In the genomic region with DNA sequence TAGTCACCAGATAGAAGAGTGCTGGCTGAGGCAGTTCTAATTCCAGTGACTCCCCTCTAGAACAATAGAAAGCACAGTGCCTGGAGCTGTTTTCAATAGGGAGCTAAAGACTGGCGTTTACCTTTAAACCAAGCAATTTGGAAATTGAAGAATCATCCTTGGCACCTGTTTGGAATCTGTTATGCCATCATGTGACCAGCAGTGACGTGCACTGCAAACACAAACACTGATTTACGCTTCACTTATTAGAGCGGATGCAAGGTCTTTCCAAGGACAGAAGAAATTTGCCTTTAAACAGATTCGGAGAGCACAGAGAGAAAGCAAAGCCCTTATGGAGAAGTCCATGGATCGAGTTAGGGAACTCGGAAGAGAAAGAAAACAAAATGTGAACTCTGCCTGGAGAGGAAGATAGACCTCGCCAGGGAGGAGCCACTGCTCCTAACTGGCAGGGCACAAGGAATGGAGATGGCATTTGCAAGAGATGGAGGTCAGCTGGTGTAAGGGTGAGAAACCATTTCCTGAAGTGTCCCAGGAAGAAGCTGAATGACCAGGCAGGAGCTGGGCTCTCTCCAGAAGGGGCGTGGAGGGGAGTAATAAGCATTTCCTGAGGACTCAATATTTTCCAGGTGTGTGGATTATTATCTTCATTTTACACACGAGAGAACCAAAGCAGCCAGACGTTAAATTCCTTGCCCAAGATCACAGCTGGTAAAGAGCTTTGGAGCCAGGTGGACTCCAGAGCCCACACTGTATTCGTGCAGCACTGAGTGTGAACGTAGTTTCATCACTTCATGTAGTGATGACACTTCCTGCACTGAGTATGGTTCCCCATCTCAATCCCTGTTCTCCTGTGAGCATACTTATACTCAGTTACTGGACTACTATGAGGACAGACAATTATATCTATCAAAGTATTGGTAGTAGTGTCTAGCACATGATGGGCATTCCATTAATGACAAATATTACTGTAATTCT, we compare ENCODE assay signal across 19 cellular contexts.
DNase-seq lines count a peak whose midpoint lies in the region; ATAC-seq and TF ChIP-seq lines count a peak whose summit lies in the region.
"Had no signal": no experiment of that assay in that cellular context is flagged by ENCODE, and none has a peak within 500 bp of the region (broad histone marks: within the 10 kb centered on the region; RNA-seq: fewer than 3 reads in every experiment).

No MANE protein-coding gene starts in this region.

- no peaks in the 10 kb centered on the region for H3K27me3 ChIP-seq in GM23338 (ENCODE audit: insufficient read depth)
- H3K27me3 ChIP-seq: foreskin keratinocyte had no signal

- H3K4me3 Mint-ChIP-seq in CD14-positive monocyte, result peak overlapping the region in 1 of 2 donors; percentile 63
- no peak overlapping the region for H3K4me3 Mint-ChIP-seq in GM23338
- H3K4me3 Mint-ChIP-seq in activated naive CD8-positive, alpha-beta T cell treated with anti-CD3 and anti-CD28 coated beads, Interleukin-2, amount 50 U/mL, for 24 hours, result no peak overlapping the region
- peak overlapping the region in 4 of 10 donors; percentile 9 to 40 (median 18) for H3K4me3 Mint-ChIP-seq in naive thymus-derived CD8-positive, alpha-beta T cell
- H3K4me3 Mint-ChIP-seq: activated naive CD4-positive, alpha-beta T cell treated with anti-CD3 and anti-CD28 coated beads for 36 hours; central memory CD8-positive, alpha-beta T cell; IgD-negative memory B cell; stimulated activated naive B cell treated with anti-CD40 and anti-IgM and Interleukin-4, amounts not matched to agents 10 μg/mL and 1 μg/mL and 100 μg/mL, for 72 hours had no signal

- peaks cover 0 to 2% (median 0%) of the 10 kb centered on the region in 3 donors for H3K27me3 Mint-ChIP-seq in CD14-positive monocyte (ENCODE audit: low read depth in 3 of 3)
- no peaks in the 10 kb centered on the region for H3K27me3 Mint-ChIP-seq in GM23338 (ENCODE audit: insufficient read depth, low read depth, poor library complexity)
- H3K27me3 Mint-ChIP-seq in activated naive CD8-positive, alpha-beta T cell treated with anti-CD3 and anti-CD28 coated beads, Interleukin-2, amount 50 U/mL, for 24 hours, result no peaks in the 10 kb centered on the region
- no peaks in the 10 kb centered on the region for H3K27me3 Mint-ChIP-seq in naive thymus-derived CD8-positive, alpha-beta T cell
- H3K27me3 Mint-ChIP-seq: CD4-positive, CD25-positive, alpha-beta regulatory T cell; central memory CD8-positive, alpha-beta T cell; stimulated activated naive B cell treated with anti-CD40 and anti-IgM and Interleukin-4, amounts not matched to agents 10 μg/mL and 1 μg/mL and 100 μg/mL, for 72 hours had no signal

- H3F3A ChIP-seq in GM23338 (replicated peaks; ENCODE audit: low read depth), result no peaks in the 10 kb centered on the region

- no peak overlapping the region for H3K4me3 ChIP-seq in GM23338
- H3K4me3 ChIP-seq: skin epidermis had no signal

- H2AFZ ChIP-seq in GM23338, result peak overlapping the region; percentile 59

- H3K9me3 Mint-ChIP-seq in CD14-positive monocyte (no peaks in the 10 kb centered on the region), GM23338 (no peaks in the 10 kb centered on the region)
- H3K9me3 Mint-ChIP-seq in activated naive CD8-positive, alpha-beta T cell treated with anti-CD3 and anti-CD28 coated beads, Interleukin-2, amount 50 U/mL, for 24 hours, result no peaks in the 10 kb centered on the region
- no peaks in the 10 kb centered on the region for H3K9me3 Mint-ChIP-seq in naive thymus-derived CD8-positive, alpha-beta T cell
- H3K9me3 Mint-ChIP-seq: activated naive CD4-positive, alpha-beta T cell treated with anti-CD3 and anti-CD28 coated beads for 36 hours; CD4-positive, CD25-positive, alpha-beta regulatory T cell; central memory CD8-positive, alpha-beta T cell; IgD-negative memory B cell; stimulated activated naive B cell treated with anti-CD40 and anti-IgM and Interleukin-4, amounts not matched to agents 10 μg/mL and 1 μg/mL and 100 μg/mL, for 72 hours had no signal

- H3K36me3 Mint-ChIP-seq in CD14-positive monocyte, result no peaks in the 10 kb centered on the region
- H3K36me3 Mint-ChIP-seq in GM23338 (ENCODE audit: low read depth), result no peaks in the 10 kb centered on the region
- no peaks in the 10 kb centered on the region for H3K36me3 Mint-ChIP-seq in activated naive CD8-positive, alpha-beta T cell treated with anti-CD3 and anti-CD28 coated beads, Interleukin-2, amount 50 U/mL, for 24 hours (ENCODE audit: low read depth)
- peaks cover 0 to 2% (median 0%) of the 10 kb centered on the region in 3 donors for H3K36me3 Mint-ChIP-seq in naive thymus-derived CD8-positive, alpha-beta T cell

- H3K4me2 ChIP-seq in GM23338, result no peak overlapping the region

- DNase-seq in CD14-positive monocyte (ENCODE audit: low spot score) (peak; percentile 55), GM23338 (ENCODE audit: low spot score) (no peak), NCI-H774 (lab: John Stamatoyannopoulos, UW) (no peak)
- DNase-seq in activated naive CD8-positive, alpha-beta T cell treated with anti-CD3 and anti-CD28 coated beads, Interleukin-2, amount 50 U/mL, for 24 hours, result no peak
- no peak for DNase-seq in naive thymus-derived CD8-positive, alpha-beta T cell
- no peak for DNase-seq in activated CD4-positive, alpha-beta T cell treated with anti-CD3 and anti-CD28 coated beads, Interleukin-2, amount 50 U/mL, for 48 hours
- DNase-seq: activated naive CD4-positive, alpha-beta T cell treated with anti-CD3 and anti-CD28 coated beads for 36 hours; CD4-positive, CD25-positive, alpha-beta regulatory T cell; EL; foreskin keratinocyte; mammary epithelial cell; NCI-H1417 treated with DMSO at 0.1 percent for 48 hours; NCI-H226; stimulated activated naive B cell treated with anti-CD40 and anti-IgM and Interleukin-4, amounts not matched to agents 10 μg/mL and 1 μg/mL and 100 μg/mL, for 72 hours; WERI-Rb-1 had no signal

- H3K4me1 Mint-ChIP-seq in CD14-positive monocyte (peaks cover 56% of the 10 kb centered on the region), GM23338 (peaks cover 10% of the 10 kb centered on the region; the same call in 2 of the 3 replicates)
- peaks cover 68% of the 10 kb centered on the region for H3K4me1 Mint-ChIP-seq in activated naive CD8-positive, alpha-beta T cell treated with anti-CD3 and anti-CD28 coated beads, Interleukin-2, amount 50 U/mL, for 24 hours
- H3K4me1 Mint-ChIP-seq in naive thymus-derived CD8-positive, alpha-beta T cell, result peaks cover 29 to 71% (median 69%) of the 10 kb centered on the region in 4 donors

- TF ChIP-seq CTCF in CD14-positive monocyte (IDR thresholded peaks at IDR 0.05) (no peak), GM23338 (conservative IDR thresholded peaks at IDR 0.05; ENCODE audit: low read depth in 2 of 2) (no peak)

- no peak for ATAC-seq in GM23338
- ATAC-seq in activated naive CD8-positive, alpha-beta T cell treated with anti-CD3 and anti-CD28 coated beads, Interleukin-2, amount 50 U/mL, for 24 hours, result no peak
- ATAC-seq in naive thymus-derived CD8-positive, alpha-beta T cell, result no peak
- no peak for ATAC-seq in activated CD4-positive, CD25-positive, alpha-beta regulatory T cell treated with anti-CD3 and anti-CD28 coated beads, Interleukin-2, amount 50 U/mL, for 24 hours
- ATAC-seq: foreskin keratinocyte; stimulated activated naive B cell treated with anti-CD40 and anti-IgM and Interleukin-4, amounts not matched to agents 10 μg/mL and 1 μg/mL and 100 μg/mL, for 72 hours had no signal

- intact Hi-C loops in CD14-positive monocyte (cut with micrococcal nuclease), result no loop called here

- no peaks in the 10 kb centered on the region for H4K20me1 ChIP-seq in GM23338 (replicated peaks; ENCODE audit: insufficient read depth)

- H3K27ac Mint-ChIP-seq in CD14-positive monocyte, result peak overlapping the region; percentile 81 to 96 (median 90)
- H3K27ac Mint-ChIP-seq in GM23338, result no peak overlapping the region
- H3K27ac Mint-ChIP-seq in activated naive CD8-positive, alpha-beta T cell treated with anti-CD3 and anti-CD28 coated beads, Interleukin-2, amount 50 U/mL, for 24 hours, result peak overlapping the region; percentile 9
- peak overlapping the region in 6 of 10 donors; percentile 15 to 94 (median 54) for H3K27ac Mint-ChIP-seq in naive thymus-derived CD8-positive, alpha-beta T cell
- H3K27ac Mint-ChIP-seq: activated naive CD4-positive, alpha-beta T cell treated with anti-CD3 and anti-CD28 coated beads for 36 hours; stimulated activated naive B cell treated with anti-CD40 and anti-IgM and Interleukin-4, amounts not matched to agents 10 μg/mL and 1 μg/mL and 100 μg/mL, for 72 hours had no signal

- no peaks in the 10 kb centered on the region for H3K79me2 ChIP-seq in GM23338 (replicated peaks; ENCODE audit: insufficient read depth)

- peaks cover 4% of the 10 kb centered on the region; the same call in 1 of the 2 replicates for H3K4me1 ChIP-seq in GM23338 (ENCODE audit: insufficient read depth)

- 0 out of 2 replicates have a peak, but pooled peaks cover 6% of the 10 kb centered on the region for H3K9me2 ChIP-seq in GM23338 (ENCODE audit: insufficient read depth)

- POLR2A ChIA-PET in naive thymus-derived CD8-positive, alpha-beta T cell (lab: Charles Lee), result interaction anchor here (2.3 kb wide), 1 partner anchor 10 kb away, joined by 5 read pairs; no protein-coding TSS in a partner anchor

- no peaks in the 10 kb centered on the region for H3K36me3 ChIP-seq in GM23338 (ENCODE audit: insufficient read depth)
- H3K36me3 ChIP-seq: WERI-Rb-1 had no signal

- no peak overlapping the region for H3K27ac ChIP-seq in GM23338 (ENCODE audit: low read depth)
- H3K27ac ChIP-seq: foreskin keratinocyte, WERI-Rb-1 had no signal

TF ChIP-seq in GM23338, 12 proteins besides CTCF, POLR2A, EP300 and RAD21 (continues in another document):
- TF ChIP-seq POLR2AphosphoS5 (IDR thresholded peaks at IDR 0.05; ENCODE audit: low read depth) (no peak), ZNF331 (CRISPR knock-in tag; IDR thresholded peaks at IDR 0.05; ENCODE audit: low read depth) (no peak)
